8 cellular contexts compared by ENCODE assay signal in genomic region chr17:40068129-40068581, GRCh38. TPM values are rescaled to one million over a fixed set of nuclear protein-coding genes. Genes with fewer than 3 reads are reported as not detected.
A peak's percentile ranks its signal among the peaks of the same experiment; 100 is the strongest.
DNase-seq lines count a peak whose midpoint lies in the region; ATAC-seq and TF ChIP-seq lines count a peak whose summit lies in the region.

No MANE protein-coding gene starts in this region.

- H3K4me3 ChIP-seq in mammary epithelial cell (replicated peaks in 1 of 3; ENCODE audit: insufficient read depth in 1 of 3, low read depth in 2 of 3, low read length in 3 of 3) (no peak overlapping the region), mucosa of stomach (ENCODE audit: low read length) (peak overlapping the region; percentile 38)

- peak overlapping the region; percentile 30 for H3K27ac ChIP-seq in mammary epithelial cell (ENCODE audit: insufficient read depth, low read depth, low read length)

- H3K9ac ChIP-seq in mammary epithelial cell (ENCODE audit: insufficient read depth, low read length) (no peak overlapping the region), mucosa of stomach (ENCODE audit: low read length) (peak overlapping the region; percentile 77)

- dilution Hi-C loops in mammary epithelial cell (cut with HindIII; ENCODE audit: low sequenced_read_pairs), result no loop called here

- no peaks in the 10 kb centered on the region for H3K9me3 ChIP-seq in mammary epithelial cell (replicated peaks; ENCODE audit: insufficient read depth, low read length)
- H3K9me3 ChIP-seq in mucosa of stomach (ENCODE audit: control insufficient read depth, low read length), result no peaks in the 10 kb centered on the region

- no peaks in the 10 kb centered on the region for H3K36me3 Mint-ChIP-seq in activated naive CD4-positive, alpha-beta T cell treated with anti-CD3 and anti-CD28 coated beads, Interleukin-2, amount 50 U/mL, for 24 hours
- H3K36me3 Mint-ChIP-seq in type B pancreatic cell, result no peaks in the 10 kb centered on the region

- DNase-seq in activated naive CD4-positive, alpha-beta T cell (lab: John Stamatoyannopoulos, UW), result no peak
- peak; percentile 26 for DNase-seq in mammary epithelial cell
- DNase-seq in type B pancreatic cell (ENCODE audit: extremely low spot score, unreplicated experiment), result no peak
- DNase-seq in DMS114 treated with DMSO at 0.1 percent for 48 hours (lab: John Stamatoyannopoulos, UW; ENCODE audit: unreplicated experiment), result no peak
- DNase-seq in SIG-M5 treated with dmso at 0.1 percent for 504 hours (lab: John Stamatoyannopoulos, UW; ENCODE audit: unreplicated experiment), result no peak

- no TSS peak for BruUV-seq in mammary epithelial cell (replicated peaks; lab: Mats Ljungman, UMichigan)

- 30% methylated on average over 4 of the region's 4 CpGs for WGBS in mammary epithelial cell (ENCODE audit: low coverage, missing lambda C conversion rate)

- peak overlapping the region; percentile 95 for H3K27ac Mint-ChIP-seq in activated naive CD4-positive, alpha-beta T cell treated with anti-CD3 and anti-CD28 coated beads, Interleukin-2, amount 50 U/mL, for 24 hours
- H3K27ac Mint-ChIP-seq in type B pancreatic cell, result peak overlapping the region; percentile 74

- peak overlapping the region; percentile 62 for H2AFZ ChIP-seq in mammary epithelial cell (ENCODE audit: low read depth, low read length)

- H3K36me3 ChIP-seq in mammary epithelial cell (ENCODE audit: insufficient read depth, low read length), result no peaks in the 10 kb centered on the region
- no peaks in the 10 kb centered on the region for H3K36me3 ChIP-seq in mucosa of stomach (ENCODE audit: control insufficient read depth, insufficient read depth, low read length)

- intact Hi-C loops in mammary epithelial cell (cut with micrococcal nuclease), result no loop called here

- peaks cover 7% of the 10 kb centered on the region for H3K79me2 ChIP-seq in mammary epithelial cell (ENCODE audit: insufficient read depth, low read length)

- TF ChIP-seq CTCF in mammary epithelial cell (conservative IDR thresholded peaks at IDR 0.05 in 1 of 2, IDR thresholded peaks at IDR 0.05 in 1 of 2; ENCODE audit: extremely low read depth in 1 of 2, insufficient read depth in 1 of 2, low read depth in 1 of 2, low read length in 2 of 2) (no peak), type B pancreatic cell (conservative IDR thresholded peaks at IDR 0.05) (no peak)

- no peaks in the 10 kb centered on the region for H4K20me1 ChIP-seq in mammary epithelial cell (ENCODE audit: insufficient read depth, low read length)

- peaks cover 80% of the 10 kb centered on the region for H3K4me1 Mint-ChIP-seq in activated naive CD4-positive, alpha-beta T cell treated with anti-CD3 and anti-CD28 coated beads, Interleukin-2, amount 50 U/mL, for 24 hours
- H3K4me1 Mint-ChIP-seq in type B pancreatic cell (ENCODE audit: unreplicated experiment), result peaks cover 62% of the 10 kb centered on the region

- H3K27me3 ChIP-seq in mammary epithelial cell (ENCODE audit: insufficient read depth, low read length) (no peaks in the 10 kb centered on the region), mucosa of stomach (ENCODE audit: control insufficient read depth, insufficient read depth, low read length) (no peaks in the 10 kb centered on the region)

- CTCF ChIA-PET in mammary epithelial cell (lab: Charles Lee; ENCODE audit: low non-redundant PET), result no interaction called here

- in situ Hi-C loops in mammary epithelial cell (cut with MboI; ENCODE audit: low sequenced_read_pairs in 2 of 2), result no loop called here

- no peaks in the 10 kb centered on the region for H3K9me3 Mint-ChIP-seq in activated naive CD4-positive, alpha-beta T cell treated with anti-CD3 and anti-CD28 coated beads, Interleukin-2, amount 50 U/mL, for 24 hours
- no peaks in the 10 kb centered on the region for H3K9me3 Mint-ChIP-seq in type B pancreatic cell

- H3K27me3 Mint-ChIP-seq in activated naive CD4-positive, alpha-beta T cell treated with anti-CD3 and anti-CD28 coated beads, Interleukin-2, amount 50 U/mL, for 24 hours, result no peaks in the 10 kb centered on the region
- H3K27me3 Mint-ChIP-seq in type B pancreatic cell, result no peaks in the 10 kb centered on the region

- peak overlapping the region; percentile 84 for H3K4me3 Mint-ChIP-seq in activated naive CD4-positive, alpha-beta T cell treated with anti-CD3 and anti-CD28 coated beads, Interleukin-2, amount 50 U/mL, for 24 hours
- H3K4me3 Mint-ChIP-seq in type B pancreatic cell, result peak overlapping the region; percentile 82

- ATAC-seq in HG03280 (IDR thresholded peaks at IDR 0.05; ENCODE audit: unreplicated experiment), result no peak

- H3K4me2 ChIP-seq in mammary epithelial cell (ENCODE audit: insufficient read depth, low read depth, low read length), result peak overlapping the region; percentile 59

- peaks cover 60% of the 10 kb centered on the region for H3K4me1 ChIP-seq in mammary epithelial cell (ENCODE audit: insufficient read depth, low read length)
- H3K4me1 ChIP-seq in mucosa of stomach (ENCODE audit: control insufficient read depth, insufficient read depth, low read length), result peaks cover 87% of the 10 kb centered on the region

RNA-seq across cellular contexts. Expression of gene THRA, which starts 5.4 kb away (rescaled TPM):
- 10 to 100 TPM; 10.8 to 11.7 TPM for total RNA-seq in mammary epithelial cell
- 10.0 TPM for polyA plus RNA-seq in mammary epithelial cell
- 33.1 TPM for polyA minus RNA-seq in mammary epithelial cell
- total RNA-seq in type B pancreatic cell (ENCODE audit: low replicate concordance), result 18.3 and 37.0 TPM in 2 replicates

RNA-seq across cellular contexts. Expression of gene MED24, which starts 13.9 kb away (rescaled TPM):
- total RNA-seq in mammary epithelial cell (10 to 100 TPM; 59.3 to 85.6 TPM), type B pancreatic cell (ENCODE audit: low replicate concordance) (93.2 and 123 TPM in 2 replicates)
- polyA plus RNA-seq in mammary epithelial cell, result 91.2 TPM
- 116 TPM for polyA minus RNA-seq in mammary epithelial cell

RNA-seq across cellular contexts. Expression of gene NR1D1, which starts 32.2 kb away (rescaled TPM):
- total RNA-seq in mammary epithelial cell (10 to 100 TPM in 1 of 2 donors, 1 to 10 TPM in 1; 2.0 to 25.9 TPM), type B pancreatic cell (ENCODE audit: low replicate concordance) (5.7 and 9.5 TPM in 2 replicates)
- polyA plus RNA-seq in mammary epithelial cell, result 7.9 TPM
- polyA minus RNA-seq in mammary epithelial cell, result 41.0 TPM

RNA-seq across cellular contexts. Expression of gene CSF3, which starts 52.9 kb away (rescaled TPM):
- total RNA-seq in mammary epithelial cell (1 to 10 TPM in 1 of 2 donors, not detected in 1; 8.2 TPM), type B pancreatic cell (ENCODE audit: low replicate concordance) (not detected in 2 replicates)
- polyA plus RNA-seq in mammary epithelial cell, result 5.1 TPM
- not detected for polyA minus RNA-seq in mammary epithelial cell

RNA-seq across cellular contexts. Expression of gene MSL1, which starts 53.6 kb away (rescaled TPM):
- total RNA-seq in mammary epithelial cell (10 to 100 TPM; 36.8 to 72.1 TPM), type B pancreatic cell (ENCODE audit: low replicate concordance) (86.3 and 128 TPM in 2 replicates)
- 41.3 TPM for polyA plus RNA-seq in mammary epithelial cell
- 53.9 TPM for polyA minus RNA-seq in mammary epithelial cell
